14 cellular contexts compared by ENCODE assay signal in genomic region chr18:79971986-79972385, GRCh38.
"Had no signal": no experiment of that assay in that cellular context is flagged by ENCODE, and none has a peak within 500 bp of the region (broad histone marks: within the 10 kb centered on the region; RNA-seq: fewer than 3 reads in every experiment).

No MANE protein-coding gene starts in this region.

- H3K27ac ChIP-seq: dorsolateral prefrontal cortex, gastroesophageal sphincter, SJSA1, skin epidermis had no signal

- ATAC-seq: gastroesophageal sphincter had no signal

- H3K9me3 Mint-ChIP-seq: naive B cell had no signal

- H3K27me3 Mint-ChIP-seq: naive B cell had no signal

- DNase-seq: activated CD4-positive, alpha-beta T cell treated with anti-CD3 and anti-CD28 coated beads for 1 hour; activated CD4-positive, alpha-beta T cell treated with anti-CD3 and anti-CD28 coated beads, Interleukin-2, amount 50 U/mL, for 4 hours; activated effector memory CD4-positive, alpha-beta T cell treated with Interleukin-2 at 50 U/mL for 16 hours; islet precursor cell; naive B cell; posterior cingulate gyrus; stimulated activated CD4-positive, alpha-beta T cell treated with anti-CD3 and anti-CD28 coated beads, Interleukin-15, amount 100 ng/mL, for 24 hours; stimulated activated CD4-positive, alpha-beta T cell treated with anti-CD3 and anti-CD28 coated beads, Interleukin-4, amount 100 ng/mL, for 1 hour; stimulated activated naive CD4-positive, alpha-beta T cell; T-helper 9 cell had no signal
